Comparison of ENCODE assay signal across 2 cellular contexts in genomic region chr10:103475437-103475836, GRCh38.
TF ChIP-seq lines count a peak whose summit lies in the region.

No MANE protein-coding gene starts in this region.

TF ChIP-seq in GM23338, 12 proteins besides CTCF, POLR2A, EP300 and RAD21:
- no peak for TF ChIP-seq CREB1 (CRISPR knock-in tag; IDR thresholded peaks at IDR 0.05; ENCODE audit: low read depth)
- TF ChIP-seq REST (IDR thresholded peaks at IDR 0.05; ENCODE audit: unreplicated experiment) = no peak
- no peak for TF ChIP-seq ZNF114 (CRISPR knock-in tag; IDR thresholded peaks at IDR 0.05)
- TF ChIP-seq ZNF331 (CRISPR knock-in tag; IDR thresholded peaks at IDR 0.05; ENCODE audit: low read depth) = no peak

TF ChIP-seq in GM12878, 131 proteins besides CTCF, POLR2A, EP300 and RAD21:
- no peak for TF ChIP-seq SMAD1 (IDR thresholded peaks at IDR 0.05; ENCODE audit: low read depth, partially characterized antibody)
- peak; percentile 17 for TF ChIP-seq PBX3 (IDR thresholded peaks at IDR 0.05; ENCODE audit: insufficient replicate concordance, low read depth, low read length)
- peak; percentile 36; the same call in 1 of the 2 replicates for TF ChIP-seq PKNOX1 (IDR thresholded peaks at IDR 0.05)
